In the genomic region with DNA sequence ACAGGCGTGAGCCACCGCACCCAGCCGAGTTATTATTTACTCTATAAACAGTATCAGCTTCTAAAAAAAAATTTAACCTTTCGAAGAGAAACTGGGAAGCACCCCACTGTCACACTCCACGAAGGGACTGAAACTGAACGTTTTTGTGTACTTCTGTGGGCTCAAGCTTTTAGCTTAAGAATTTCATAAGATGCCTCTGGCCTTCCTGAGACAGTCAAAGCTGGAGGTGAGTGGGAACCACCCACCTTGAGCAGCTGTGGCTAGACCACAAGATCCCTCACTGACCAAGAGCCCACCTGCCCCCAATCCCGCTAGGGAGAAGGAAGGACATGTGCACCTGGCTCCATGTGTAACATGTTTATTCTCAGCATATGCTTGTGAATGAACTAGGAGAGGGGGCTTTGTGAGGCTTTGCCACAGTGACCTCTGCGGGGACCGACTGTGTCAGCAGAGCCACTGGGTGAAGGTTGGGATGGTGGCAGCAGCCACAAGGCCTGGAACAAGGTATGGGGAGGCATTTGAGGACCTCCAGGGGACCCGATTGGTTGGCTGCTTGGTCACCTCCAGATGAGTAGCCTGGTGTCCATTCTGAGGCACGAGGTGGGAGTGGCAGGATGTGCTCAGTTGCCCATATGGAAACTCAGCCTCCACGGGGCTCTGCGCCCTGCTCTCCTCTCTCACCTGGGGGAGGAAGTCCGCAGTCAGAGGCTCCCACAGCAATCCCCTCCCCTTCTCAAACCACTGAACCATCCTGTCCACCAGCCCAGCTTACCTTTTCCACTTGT, we compare ENCODE assay signal across 1 cellular context.
TF ChIP-seq lines count a peak whose summit lies in the region.

No MANE protein-coding gene starts in this region.

TF ChIP-seq in HepG2, 621 proteins besides CTCF, POLR2A, EP300 and RAD21:
- TF ChIP-seq, protein P1, sequence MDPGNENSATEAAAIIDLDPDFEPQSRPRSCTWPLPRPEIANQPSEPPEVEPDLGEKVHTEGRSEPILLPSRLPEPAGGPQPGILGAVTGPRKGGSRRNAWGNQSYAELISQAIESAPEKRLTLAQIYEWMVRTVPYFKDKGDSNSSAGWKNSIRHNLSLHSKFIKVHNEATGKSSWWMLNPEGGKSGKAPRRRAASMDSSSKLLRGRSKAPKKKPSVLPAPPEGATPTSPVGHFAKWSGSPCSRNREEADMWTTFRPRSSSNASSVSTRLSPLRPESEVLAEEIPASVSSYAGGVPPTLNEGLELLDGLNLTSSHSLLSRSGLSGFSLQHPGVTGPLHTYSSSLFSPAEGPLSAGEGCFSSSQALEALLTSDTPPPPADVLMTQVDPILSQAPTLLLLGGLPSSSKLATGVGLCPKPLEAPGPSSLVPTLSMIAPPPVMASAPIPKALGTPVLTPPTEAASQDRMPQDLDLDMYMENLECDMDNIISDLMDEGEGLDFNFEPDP (CRISPR knock-in tag; conservative IDR thresholded peaks at IDR 0.05), result no peak
- TF ChIP-seq NFYB (CRISPR knock-in tag; IDR thresholded peaks at IDR 0.05), result no peak
- TF ChIP-seq RBFOX2 (IDR thresholded peaks at IDR 0.05; ENCODE audit: low read depth, low read length), result no peak
- TF ChIP-seq, protein P2, sequence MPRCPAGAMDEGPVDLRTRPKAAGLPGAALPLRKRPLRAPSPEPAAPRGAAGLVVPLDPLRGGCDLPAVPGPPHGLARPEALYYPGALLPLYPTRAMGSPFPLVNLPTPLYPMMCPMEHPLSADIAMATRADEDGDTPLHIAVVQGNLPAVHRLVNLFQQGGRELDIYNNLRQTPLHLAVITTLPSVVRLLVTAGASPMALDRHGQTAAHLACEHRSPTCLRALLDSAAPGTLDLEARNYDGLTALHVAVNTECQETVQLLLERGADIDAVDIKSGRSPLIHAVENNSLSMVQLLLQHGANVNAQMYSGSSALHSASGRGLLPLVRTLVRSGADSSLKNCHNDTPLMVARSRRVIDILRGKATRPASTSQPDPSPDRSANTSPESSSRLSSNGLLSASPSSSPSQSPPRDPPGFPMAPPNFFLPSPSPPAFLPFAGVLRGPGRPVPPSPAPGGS (CRISPR knock-in tag; IDR thresholded peaks at IDR 0.05), result 0 out of 2 replicates have a peak, but pooled peaks have one; percentile 19
- no peak for TF ChIP-seq ZNF337 (CRISPR knock-in tag; IDR thresholded peaks at IDR 0.05; ENCODE audit: borderline replicate concordance, low read depth)
- no peak for TF ChIP-seq ZNF354B (CRISPR knock-in tag; IDR thresholded peaks at IDR 0.05)
- TF ChIP-seq, protein P3, sequence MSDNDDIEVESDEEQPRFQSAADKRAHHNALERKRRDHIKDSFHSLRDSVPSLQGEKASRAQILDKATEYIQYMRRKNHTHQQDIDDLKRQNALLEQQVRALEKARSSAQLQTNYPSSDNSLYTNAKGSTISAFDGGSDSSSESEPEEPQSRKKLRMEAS (IDR thresholded peaks at IDR 0.05), result 0 out of 2 replicates have a peak, but pooled peaks have one; percentile 16
- no peak for TF ChIP-seq SRSF4 (IDR thresholded peaks at IDR 0.05; ENCODE audit: low read depth, low read length, poor library complexity, severe bottlenecking)
- TF ChIP-seq CREM (IDR thresholded peaks at IDR 0.05), result no peak
- TF ChIP-seq CREM (CRISPR knock-in tag; IDR thresholded peaks at IDR 0.05), result no peak
- TF ChIP-seq, protein P4, sequence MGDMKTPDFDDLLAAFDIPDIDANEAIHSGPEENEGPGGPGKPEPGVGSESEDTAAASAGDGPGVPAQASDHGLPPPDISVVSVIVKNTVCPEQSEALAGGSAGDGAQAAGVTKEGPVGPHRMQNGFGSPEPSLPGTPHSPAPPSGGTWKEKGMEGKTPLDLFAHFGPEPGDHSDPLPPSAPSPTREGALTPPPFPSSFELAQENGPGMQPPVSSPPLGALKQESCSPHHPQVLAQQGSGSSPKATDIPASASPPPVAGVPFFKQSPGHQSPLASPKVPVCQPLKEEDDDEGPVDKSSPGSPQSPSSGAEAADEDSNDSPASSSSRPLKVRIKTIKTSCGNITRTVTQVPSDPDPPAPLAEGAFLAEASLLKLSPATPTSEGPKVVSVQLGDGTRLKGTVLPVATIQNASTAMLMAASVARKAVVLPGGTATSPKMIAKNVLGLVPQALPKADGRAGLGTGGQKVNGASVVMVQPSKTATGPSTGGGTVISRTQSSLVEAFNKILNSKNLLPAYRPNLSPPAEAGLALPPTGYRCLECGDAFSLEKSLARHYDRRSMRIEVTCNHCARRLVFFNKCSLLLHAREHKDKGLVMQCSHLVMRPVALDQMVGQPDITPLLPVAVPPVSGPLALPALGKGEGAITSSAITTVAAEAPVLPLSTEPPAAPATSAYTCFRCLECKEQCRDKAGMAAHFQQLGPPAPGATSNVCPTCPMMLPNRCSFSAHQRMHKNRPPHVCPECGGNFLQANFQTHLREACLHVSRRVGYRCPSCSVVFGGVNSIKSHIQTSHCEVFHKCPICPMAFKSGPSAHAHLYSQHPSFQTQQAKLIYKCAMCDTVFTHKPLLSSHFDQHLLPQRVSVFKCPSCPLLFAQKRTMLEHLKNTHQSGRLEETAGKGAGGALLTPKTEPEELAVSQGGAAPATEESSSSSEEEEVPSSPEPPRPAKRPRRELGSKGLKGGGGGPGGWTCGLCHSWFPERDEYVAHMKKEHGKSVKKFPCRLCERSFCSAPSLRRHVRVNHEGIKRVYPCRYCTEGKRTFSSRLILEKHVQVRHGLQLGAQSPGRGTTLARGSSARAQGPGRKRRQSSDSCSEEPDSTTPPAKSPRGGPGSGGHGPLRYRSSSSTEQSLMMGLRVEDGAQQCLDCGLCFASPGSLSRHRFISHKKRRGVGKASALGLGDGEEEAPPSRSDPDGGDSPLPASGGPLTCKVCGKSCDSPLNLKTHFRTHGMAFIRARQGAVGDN (CRISPR knock-in tag; IDR thresholded peaks at IDR 0.05), result peak; percentile 47
